Comparison of ENCODE assay signal across 14 cellular contexts in genomic region chr2:50116096-50116495, GRCh38.
DNase-seq lines count a peak whose midpoint lies in the region; ATAC-seq and TF ChIP-seq lines count a peak whose summit lies in the region.
"Had no signal": no experiment of that assay in that cellular context is flagged by ENCODE, and none has a peak within 500 bp of the region (broad histone marks: within the 10 kb centered on the region; RNA-seq: fewer than 3 reads in every experiment).

No MANE protein-coding gene starts in this region.

- H3K23ac ChIP-seq in H9 (ENCODE audit: insufficient read length, low read depth, low read length), result no peak overlapping the region

- no peak overlapping the region for H2AFZ ChIP-seq in H9 (ENCODE audit: low read length)

- H3K9me3 Mint-ChIP-seq in H9, result no peaks in the 10 kb centered on the region
- H3K9me3 Mint-ChIP-seq in stimulated activated naive B cell treated with anti-CD40 and anti-IgM and Interleukin-4, amounts not matched to agents 10 μg/mL and 1 μg/mL and 100 μg/mL, for 72 hours, result peaks cover 0 to 2% of the 10 kb centered on the region in 2 donors

- ATAC-seq in stimulated activated naive B cell treated with anti-CD40 and anti-IgM and Interleukin-4, amounts not matched to agents 10 μg/mL and 1 μg/mL and 100 μg/mL, for 72 hours (replicated peaks), result no peak
- ATAC-seq in GM19452 (IDR thresholded peaks at IDR 0.05; ENCODE audit: unreplicated experiment), result no peak
- ATAC-seq: HCT116 had no signal

- H3K36me3 Mint-ChIP-seq in H9 (ENCODE audit: insufficient read depth in 1 of 3, low read depth in 3 of 3), result no peaks in the 10 kb centered on the region
- no peaks in the 10 kb centered on the region for H3K36me3 Mint-ChIP-seq in stimulated activated naive B cell treated with anti-CD40 and anti-IgM and Interleukin-4, amounts not matched to agents 10 μg/mL and 1 μg/mL and 100 μg/mL, for 72 hours
- H3K36me3 Mint-ChIP-seq: CD4-positive, alpha-beta memory T cell had no signal

- WGBS in H9 (ENCODE audit: extremely low coverage, insufficient read length, low lambda C conversion rate), result no CpG with 5 or more reads among the region's 3 CpGs

- no peaks in the 10 kb centered on the region for H3K23me2 ChIP-seq in H9 (ENCODE audit: insufficient read length, low read depth, low read length, poor library complexity, severe bottlenecking)

- H3K4me3 Mint-ChIP-seq in H9, result no peak overlapping the region
- no peak overlapping the region for H3K4me3 Mint-ChIP-seq in stimulated activated naive B cell treated with anti-CD40 and anti-IgM and Interleukin-4, amounts not matched to agents 10 μg/mL and 1 μg/mL and 100 μg/mL, for 72 hours
- H3K4me3 Mint-ChIP-seq: CD4-positive, alpha-beta memory T cell had no signal

- H4K8ac ChIP-seq in H9 (replicated peaks; ENCODE audit: insufficient read length, low read depth, low read length), result no peak overlapping the region

- no peak overlapping the region for H4K5ac ChIP-seq in H9 (ENCODE audit: insufficient read length, low read depth, low read length)

- H3K9me3 ChIP-seq in H9 (ENCODE audit: control insufficient read depth, low read depth, low read length) (no peaks in the 10 kb centered on the region), SK-N-MC (ENCODE audit: low read depth, low read length) (no peaks in the 10 kb centered on the region), iPS-20b (ENCODE audit: insufficient read depth, low read depth, low read length) (no peaks in the 10 kb centered on the region)
- H3K9me3 ChIP-seq: BE2C had no signal

- no peak overlapping the region for H3K4ac ChIP-seq in H9 (ENCODE audit: low read depth, low read length)

- no peaks in the 10 kb centered on the region for H3K27me3 Mint-ChIP-seq in H9 (ENCODE audit: low read depth)
- no peaks in the 10 kb centered on the region for H3K27me3 Mint-ChIP-seq in stimulated activated naive B cell treated with anti-CD40 and anti-IgM and Interleukin-4, amounts not matched to agents 10 μg/mL and 1 μg/mL and 100 μg/mL, for 72 hours
- H3K27me3 Mint-ChIP-seq: CD4-positive, alpha-beta memory T cell had no signal

- no peak for TF ChIP-seq CTCF in H9 (conservative IDR thresholded peaks at IDR 0.05)

- H2BK20ac ChIP-seq in H9 (ENCODE audit: low read depth, low read length, poor library complexity, severe bottlenecking), result no peak overlapping the region

- no peak overlapping the region for H2BK15ac ChIP-seq in H9 (ENCODE audit: low read depth, low read length)

- H3K4me3 ChIP-seq in SK-N-MC (peak overlapping the region; percentile 54; the same call in 1 of the 2 replicates), iPS-20b (ENCODE audit: low read length) (peak overlapping the region; percentile 20; the same call in 1 of the 2 replicates)

- H3K4me2 ChIP-seq in H9 (ENCODE audit: insufficient read depth, insufficient read length, low read length), result peak overlapping the region; percentile 8

- H3K4me1 ChIP-seq in H9 (ENCODE audit: insufficient read depth, low read length) (peaks cover 5% of the 10 kb centered on the region; the same call in 1 of the 2 replicates), iPS-20b (ENCODE audit: insufficient read depth, low read length) (peaks cover 33% of the 10 kb centered on the region; the same call in 1 of the 2 replicates)
- H3K4me1 ChIP-seq: BE2C had no signal

- no peak overlapping the region for H2AK5ac ChIP-seq in H9 (ENCODE audit: insufficient read length, low read length)

- H3K18ac ChIP-seq in H9 (ENCODE audit: insufficient read length, low read depth, low read length), result no peak overlapping the region

- no peaks in the 10 kb centered on the region for H4K20me1 ChIP-seq in H9 (ENCODE audit: control insufficient read depth, insufficient read depth, insufficient read length)

- H2BK12ac ChIP-seq in H9 (ENCODE audit: insufficient read length, low read depth, low read length), result no peak overlapping the region

- H3K79me2 ChIP-seq in H9 (ENCODE audit: insufficient read depth, low read length), result no peaks in the 10 kb centered on the region

- peaks cover 39 to 43% of the 10 kb centered on the region in 2 experiments for H3K4me1 Mint-ChIP-seq in H9
- no peaks in the 10 kb centered on the region for H3K4me1 Mint-ChIP-seq in stimulated activated naive B cell treated with anti-CD40 and anti-IgM and Interleukin-4, amounts not matched to agents 10 μg/mL and 1 μg/mL and 100 μg/mL, for 72 hours
- H3K4me1 Mint-ChIP-seq: CD4-positive, alpha-beta memory T cell had no signal

- no peak overlapping the region for H3K56ac ChIP-seq in H9 (ENCODE audit: insufficient read length, low read depth, low read length)

- H3K36me3 ChIP-seq in SK-N-MC (ENCODE audit: insufficient read depth, low read length), result no peaks in the 10 kb centered on the region
- no peaks in the 10 kb centered on the region for H3K36me3 ChIP-seq in iPS-20b (ENCODE audit: insufficient read depth, low read depth, low read length)
- H3K36me3 ChIP-seq: BE2C had no signal

- H3K9ac ChIP-seq in H9 (ENCODE audit: extremely low read depth, insufficient read length, low read length) (no peak overlapping the region), SK-N-MC (ENCODE audit: insufficient read length) (no peak overlapping the region), iPS-20b (ENCODE audit: low read depth, low read length) (peak overlapping the region; percentile 54; the same call in 1 of the 2 replicates)

- H2BK5ac ChIP-seq in H9 (ENCODE audit: insufficient read length, low read length), result no peak overlapping the region

- no peak overlapping the region for H3K14ac ChIP-seq in H9 (ENCODE audit: insufficient read depth, low read length)

- H3K27me3 ChIP-seq in H9 (ENCODE audit: insufficient read depth, low read length), result no peaks in the 10 kb centered on the region
- peaks cover 5% of the 10 kb centered on the region; the same call in 1 of the 2 replicates for H3K27me3 ChIP-seq in iPS-20b (ENCODE audit: insufficient read depth, low read length)
- H3K27me3 ChIP-seq: BE2C had no signal

- H3K27ac ChIP-seq in H9 (ENCODE audit: insufficient read length, low read depth, low read length) (no peak overlapping the region), SK-N-MC (0 out of 2 replicates have a peak overlapping the region, but pooled peaks have one; percentile 6), iPS-20b (ENCODE audit: low read length) (no peak overlapping the region)
- H3K27ac ChIP-seq: C4-2B had no signal

- no peaks in the 10 kb centered on the region for H3K79me1 ChIP-seq in H9 (ENCODE audit: insufficient read depth, low read depth, low read length, poor library complexity, severe bottlenecking)

- no peak overlapping the region for H3T11ph ChIP-seq in H9 (ENCODE audit: low read length)

- H4K91ac ChIP-seq in H9 (ENCODE audit: insufficient read length, low read depth, low read length), result no peak overlapping the region

- DNase-seq in H9 (no peak), SK-N-MC (ENCODE audit: low read depth, low spot score) (no peak), hypothalamus (lab: John Stamatoyannopoulos, UW) (no peak), NCI-H524 treated with DMSO at 0.1 percent for 48 hours (lab: John Stamatoyannopoulos, UW) (no peak)
- DNase-seq in stimulated activated naive B cell treated with anti-CD40 and anti-IgM and Interleukin-4, amounts not matched to agents 10 μg/mL and 1 μg/mL and 100 μg/mL, for 72 hours, result no peak
- DNase-seq: BE2C; CD4-positive, alpha-beta memory T cell; DMS153; DMS79 treated with DMSO at 0.1 percent for 48 hours; EL had no signal

- H3K27ac Mint-ChIP-seq in H9, result peak overlapping the region in 2 of 3 experiments; percentile 49 to 82; a peak in 4 of 7 replicates
- no peak overlapping the region for H3K27ac Mint-ChIP-seq in stimulated activated naive B cell treated with anti-CD40 and anti-IgM and Interleukin-4, amounts not matched to agents 10 μg/mL and 1 μg/mL and 100 μg/mL, for 72 hours
- H3K27ac Mint-ChIP-seq: CD4-positive, alpha-beta memory T cell had no signal

- H2BK120ac ChIP-seq in H9 (ENCODE audit: low read depth, low read length, poor library complexity, severe bottlenecking), result no peak overlapping the region
